ENCODE assay signal across 8 cellular contexts in genomic region chr9:91164724-91165520, GRCh38.
A peak's percentile ranks its signal among the peaks of the same experiment; 100 is the strongest.
DNase-seq lines count a peak whose midpoint lies in the region; ATAC-seq and TF ChIP-seq lines count a peak whose summit lies in the region.

No MANE protein-coding gene starts in this region.

- no peak overlapping the region for H3K4me3 ChIP-seq in heart right ventricle

- CTCF ChIA-PET in RWPE1 (lab: Yijun Ruan, JAX), result no interaction called here

- TF ChIP-seq CTCF in RWPE1 (conservative IDR thresholded peaks at IDR 0.05; ENCODE audit: low read depth) (no peak), heart right ventricle (IDR thresholded peaks at IDR 0.05) (no peak), glutamatergic neuron (IDR thresholded peaks at IDR 0.05; ENCODE audit: partially characterized antibody, unreplicated experiment) (no peak)

- ATAC-seq in heart right ventricle, result peak in 7 of 8 donors; percentile 40 to 77 (median 48)

- peaks cover 0 to 50% (median 12%) of the 10 kb centered on the region in 9 donors for H3K4me1 ChIP-seq in heart right ventricle

- no peaks in the 10 kb centered on the region for H3K36me3 ChIP-seq in heart right ventricle

- H3K27ac ChIP-seq in RWPE1 (peak overlapping the region; percentile 88), heart right ventricle (peak overlapping the region in 1 of 10 donors; percentile 70)

- peaks cover 0 to 4% (median 0%) of the 10 kb centered on the region in 11 donors for H3K9me3 ChIP-seq in heart right ventricle

- H3K4me3 Mint-ChIP-seq in glutamatergic neuron (ENCODE audit: unreplicated experiment), result no peak overlapping the region

- no peak overlapping the region for H3K27ac Mint-ChIP-seq in glutamatergic neuron (ENCODE audit: unreplicated experiment)

- H3K27me3 ChIP-seq in heart right ventricle, result no peaks in the 10 kb centered on the region

- POLR2A ChIA-PET in RWPE1 (lab: Yijun Ruan, JAX; ENCODE audit: low non-redundant PET), result no interaction called here

- intact Hi-C loops in heart right ventricle (cut with DNase I), result loop anchor here in 1 of 10 donors (5.0 kb wide), 1 partner anchor 42 kb away; no protein-coding TSS in a partner anchor

- H3K9me3 Mint-ChIP-seq in glutamatergic neuron (ENCODE audit: unreplicated experiment), result peaks cover 7% of the 10 kb centered on the region

- DNase-seq in H4 (ENCODE audit: low spot score) (peak; percentile 98), RWPE1 (ENCODE audit: low spot score) (peak; percentile 98), activated gamma-delta T cell treated with Interleukin-2 at 50 U/mL for 16 hours (peak; percentile 67), heart right ventricle (peak; percentile 26 to 64), midbrain (lab: John Stamatoyannopoulos, UW) (no peak), glutamatergic neuron (no peak), GM19240 (ENCODE audit: insufficient read length, low spot score) (no peak)
- peak; percentile 33 for DNase-seq in stimulated activated CD4-positive, alpha-beta T cell treated with anti-CD3 and anti-CD28 coated beads, Interleukin-12 subunit alpha, Interleukin-12 subunit beta, amount 100 ng/mL, for 4 hours

- H3K4me1 Mint-ChIP-seq in glutamatergic neuron (ENCODE audit: low read depth, unreplicated experiment), result no peaks in the 10 kb centered on the region

- no peaks in the 10 kb centered on the region for H3K36me3 Mint-ChIP-seq in glutamatergic neuron (ENCODE audit: unreplicated experiment)

- H3K27me3 Mint-ChIP-seq in glutamatergic neuron (ENCODE audit: unreplicated experiment), result no peaks in the 10 kb centered on the region

- 71 to 76% methylated on average over 21 of the region's 21 CpGs for WGBS in heart right ventricle, 2 donors

Comparison
In these comparisons a context has a peak if more than half of its experiments do, and no peak if none do; other contexts are left out.
1. DNase-seq: peak in H4 (single experiment), RWPE1 (single experiment), activated gamma-delta T cell treated with Interleukin-2 at 50 U/mL for 16 hours (single experiment), heart right ventricle (2 of 2) and stimulated activated CD4-positive, alpha-beta T cell treated with anti-CD3 and anti-CD28 coated beads, Interleukin-12 subunit alpha, Interleukin-12 subunit beta, amount 100 ng/mL, for 4 hours (single experiment); none in midbrain (single experiment), glutamatergic neuron (single experiment) and GM19240 (single experiment).